In genomic region chr14:29806124-29806517, GRCh38 we compare ENCODE assay signal across 1 cellular context.
TF ChIP-seq lines count a peak whose summit lies in the region.

No MANE protein-coding gene starts in this region.

TF ChIP-seq in GM23338, 12 proteins besides CTCF, POLR2A, EP300 and RAD21:
- TF ChIP-seq ZNF462 (CRISPR knock-in tag; IDR thresholded peaks at IDR 0.05) (no peak), EZH2 (IDR thresholded peaks at IDR 0.05; ENCODE audit: low read depth, unreplicated experiment) (no peak), POLR2AphosphoS5 (IDR thresholded peaks at IDR 0.05; ENCODE audit: low read depth) (no peak), EZH2phosphoT487 (IDR thresholded peaks at IDR 0.05; ENCODE audit: unreplicated experiment) (no peak), REST (IDR thresholded peaks at IDR 0.05; ENCODE audit: unreplicated experiment) (no peak), ETS1 (IDR thresholded peaks at IDR 0.05) (no peak)
